ENCODE assay signal across 13 cellular contexts in the genomic region with DNA sequence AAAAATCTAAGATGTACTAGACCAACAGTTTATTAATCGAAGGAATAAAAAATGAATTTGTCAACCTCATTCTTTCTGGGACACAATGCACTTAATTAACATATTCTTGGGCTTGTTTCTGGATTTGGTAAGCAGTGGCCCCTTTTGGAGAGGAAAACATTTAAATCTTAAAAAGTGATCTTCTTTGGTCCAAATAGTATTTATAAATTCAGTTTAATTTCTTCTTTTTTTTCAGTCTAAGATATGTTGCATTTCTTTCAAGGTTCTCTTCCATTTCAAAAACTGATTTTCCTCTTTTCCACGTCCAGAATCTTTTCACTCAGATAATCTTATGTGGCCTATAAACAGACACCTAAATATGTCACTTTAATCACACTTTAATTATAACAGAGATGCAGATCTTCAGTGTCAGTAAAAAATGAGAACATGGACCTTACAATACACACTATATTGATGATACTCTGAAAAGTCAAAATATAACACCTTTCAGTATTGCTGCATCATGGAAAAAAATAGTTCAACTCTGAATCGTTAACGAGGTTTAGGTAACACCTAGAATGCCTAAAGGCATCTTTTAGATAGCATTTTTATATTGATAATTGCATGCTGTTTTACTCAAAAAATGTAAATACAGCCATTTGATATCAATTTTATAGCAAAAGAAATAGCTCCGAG. TPM values are rescaled to one million over a fixed set of nuclear protein-coding genes. Genes with fewer than 3 reads are reported as not detected.
DNase-seq lines count a peak whose midpoint lies in the region; ATAC-seq, FAIRE-seq and TF ChIP-seq lines count a peak whose summit lies in the region.
"Had no signal": no experiment of that assay in that cellular context is flagged by ENCODE, and none has a peak within 500 bp of the region (broad histone marks: within the 10 kb centered on the region; RNA-seq: fewer than 3 reads in every experiment).

No MANE protein-coding gene starts in this region.

- POLR2A ChIA-PET in HepG2 (lab: Yijun Ruan, JAX): interaction anchor here (2.1 to 4.4 kb wide), 2 partner anchors 13 to 33 kb away, joined by 14 to 92 read pairs; no protein-coding TSS in a partner anchor

- H3K27me3 Mint-ChIP-seq in nephron (ENCODE audit: low read depth): peaks cover 15% of the 10 kb centered on the region
- H3K27me3 Mint-ChIP-seq: T-helper 17 cell had no signal

- FAIRE-seq in HepG2 (lab: Jason Lieb, UNC): no peak

- DNase-seq in HepG2 (ENCODE audit: low spot score) (no peak), right lobe of liver (no peak), dorsolateral prefrontal cortex (no peak), uterus (no peak), NCI-H1048 (lab: John Stamatoyannopoulos, UW) (no peak), NOMO-1 treated with dmso at 0.1 percent for 144 hours (lab: John Stamatoyannopoulos, UW; ENCODE audit: unreplicated experiment) (no peak)
- DNase-seq: amygdala; KBM-7; NCI-H774; stimulated activated naive B cell treated with anti-CD40 and anti-IgM and Interleukin-4, amounts not matched to agents 10 μg/mL and 1 μg/mL and 100 μg/mL, for 72 hours; T-helper 17 cell had no signal

- H3K4me3 Mint-ChIP-seq in nephron: peak overlapping the region; percentile 46 to 84 (median 67)
- H3K4me3 Mint-ChIP-seq: stimulated activated naive B cell treated with anti-CD40 and anti-IgM and Interleukin-4, amounts not matched to agents 10 μg/mL and 1 μg/mL and 100 μg/mL, for 72 hours; T-helper 17 cell had no signal

- ATAC-seq in HepG2: no peak
- no peak for ATAC-seq in right lobe of liver
- ATAC-seq in GM21786 (IDR thresholded peaks at IDR 0.05; ENCODE audit: unreplicated experiment): no peak
- ATAC-seq: stimulated activated naive B cell treated with anti-CD40 and anti-IgM and Interleukin-4, amounts not matched to agents 10 μg/mL and 1 μg/mL and 100 μg/mL, for 72 hours; T-helper 17 cell had no signal

- BruUV-seq in HepG2 (replicated peaks; lab: Mats Ljungman, UMichigan): no TSS peak

- TF ChIP-seq CTCF in HepG2 (CRISPR knock-in tag; IDR thresholded peaks at IDR 0.05): no peak
- no peak for TF ChIP-seq CTCF in right lobe of liver (IDR thresholded peaks at IDR 0.05)
- peak in 1 of 56 donors; percentile 7 for TF ChIP-seq CTCF in dorsolateral prefrontal cortex (IDR thresholded peaks at IDR 0.05 in 54 of 56, conservative IDR thresholded peaks at IDR 0.05 in 2 of 56; ENCODE audit: low read depth in 1 of 56, partially characterized antibody in 56 of 56)
- TF ChIP-seq CTCF in nephron (IDR thresholded peaks at IDR 0.05; ENCODE audit: unreplicated experiment in 3 of 3): no peak
- TF ChIP-seq CTCF in uterus (IDR thresholded peaks at IDR 0.05): no peak

- peak overlapping the region; percentile 85; the same call in 1 of the 2 replicates for H3K4me2 ChIP-seq in HepG2 (ENCODE audit: low read depth, low read length)

- H3K36me3 Mint-ChIP-seq in nephron (ENCODE audit: low read depth): no peaks in the 10 kb centered on the region

- TF ChIP-seq RAD21 in HepG2 (CRISPR knock-in tag; IDR thresholded peaks at IDR 0.05): no peak

- H3K9me3 ChIP-seq in HepG2 (ENCODE audit: low read length) (no peaks in the 10 kb centered on the region), right lobe of liver (no peaks in the 10 kb centered on the region), uterus (no peaks in the 10 kb centered on the region)

- no peak overlapping the region for H3K9ac ChIP-seq in HepG2 (ENCODE audit: insufficient read depth, low read depth, low read length)

- no peak for TF ChIP-seq EP300 in HepG2 (IDR thresholded peaks at IDR 0.05; ENCODE audit: low read depth in 2 of 2, low read length in 2 of 2)
- no peak for TF ChIP-seq EP300 in HepG2 (CRISPR knock-in tag; IDR thresholded peaks at IDR 0.05; ENCODE audit: borderline replicate concordance)

- H3K4me3 ChIP-seq in HepG2 (replicated peaks in 1 of 3; ENCODE audit: insufficient read depth in 1 of 3, low read depth in 2 of 3, low read length in 3 of 3) (no peak overlapping the region), right lobe of liver (no peak overlapping the region), dorsolateral prefrontal cortex (peak overlapping the region in 54 of 59 donors; percentile 53 to 88 (median 77)), uterus (no peak overlapping the region)

- H3K4me1 ChIP-seq in HepG2 (ENCODE audit: insufficient read depth, low read length) (peaks cover 29% of the 10 kb centered on the region), right lobe of liver (peaks cover 0 to 12% (median 3%) of the 10 kb centered on the region in 4 donors), uterus (no peaks in the 10 kb centered on the region)

- 96% methylated on average over 5 of the region's 5 CpGs for WGBS in HepG2 (ENCODE audit: low lambda C conversion rate)
- WGBS in right lobe of liver (ENCODE audit: insufficient coverage, low coverage, low lambda C conversion rate, missing lambda C conversion rate): 71% methylated on average over 5 of the region's 5 CpGs

- H2AFZ ChIP-seq in HepG2 (ENCODE audit: low read length): no peak overlapping the region

- no peaks in the 10 kb centered on the region for H4K20me1 ChIP-seq in HepG2 (ENCODE audit: insufficient read depth, low read length)

- H3K27ac Mint-ChIP-seq in nephron: peak overlapping the region; percentile 97 to 99 (median 99)
- H3K27ac Mint-ChIP-seq: stimulated activated naive B cell treated with anti-CD40 and anti-IgM and Interleukin-4, amounts not matched to agents 10 μg/mL and 1 μg/mL and 100 μg/mL, for 72 hours; T-helper 17 cell had no signal

- CTCF ChIA-PET in HepG2 (lab: Yijun Ruan, JAX; ENCODE audit: low intra/inter-chr PET ratio, low total read pairs): no interaction called here

- intact Hi-C loops in HepG2 (cut with micrococcal nuclease; ENCODE audit: unreplicated experiment): no loop called here
- intact Hi-C loops in right lobe of liver (cut with DNase I): no loop called here
- intact Hi-C loops in dorsolateral prefrontal cortex (cut with DNase I): loop anchor here in 1 of 2 donors (5.0 kb wide), 1 partner anchor 793 kb away; a partner anchor contains a TSS
- intact Hi-C loops in uterus (cut with DNase I; ENCODE audit: low total_unique reads): loop anchor here (10.0 kb wide), 1 partner anchor 725 kb away; no protein-coding TSS in a partner anchor

- in situ Hi-C loops in HepG2 (cut with HindIII; ENCODE audit: extremely low pct_ligation_motif_present, low pct_unique_long_range_greater_than_20kb): no loop called here

- TF ChIP-seq POLR2A in HepG2 (IDR thresholded peaks at IDR 0.05; ENCODE audit: insufficient read depth in 1 of 2, low read depth in 2 of 2, low read length in 2 of 2) (no peak), right lobe of liver (IDR thresholded peaks at IDR 0.05) (no peak), uterus (IDR thresholded peaks at IDR 0.05) (no peak)

- no peaks in the 10 kb centered on the region for H3K36me3 ChIP-seq in HepG2 (replicated peaks in 1 of 2; ENCODE audit: control insufficient read depth in 1 of 2, insufficient read depth in 2 of 2, low read length in 2 of 2)
- no peaks in the 10 kb centered on the region for H3K36me3 ChIP-seq in right lobe of liver
- H3K36me3 ChIP-seq in uterus: no peaks in the 10 kb centered on the region

- peaks cover 53% of the 10 kb centered on the region for H3K79me2 ChIP-seq in HepG2 (ENCODE audit: insufficient read depth, low read length)

- H3K9me3 Mint-ChIP-seq in nephron: no peaks in the 10 kb centered on the region
- H3K9me3 Mint-ChIP-seq: stimulated activated naive B cell treated with anti-CD40 and anti-IgM and Interleukin-4, amounts not matched to agents 10 μg/mL and 1 μg/mL and 100 μg/mL, for 72 hours had no signal

- H3K27ac ChIP-seq in HepG2 (ENCODE audit: extremely low read length, insufficient read depth, low read length) (peak overlapping the region; percentile 17), right lobe of liver (peak overlapping the region in 1 of 3 donors; percentile 94), dorsolateral prefrontal cortex (peak overlapping the region; percentile 36 to 100 (median 99)), uterus (peak overlapping the region; percentile 99 to 100)

- peaks cover 45% of the 10 kb centered on the region for H3K4me1 Mint-ChIP-seq in nephron

- H3K27me3 ChIP-seq in HepG2 (ENCODE audit: control insufficient read depth in 1 of 2, insufficient read depth in 2 of 2, low read length in 2 of 2): no peaks in the 10 kb centered on the region; a peak in 1 of 5 replicates
- H3K27me3 ChIP-seq in right lobe of liver: no peaks in the 10 kb centered on the region
- no peaks in the 10 kb centered on the region for H3K27me3 ChIP-seq in dorsolateral prefrontal cortex
- H3K27me3 ChIP-seq in uterus: no peaks in the 10 kb centered on the region

RNA-seq across cellular contexts. Expression of a gene that starts 3.9 kb away (rescaled TPM):
- total RNA-seq in HepG2 (2016; rRNA removed; fragmentation: Illumina TruSeq; extraction: Trizol) (1.4 and 1.5 TPM in 2 replicates), right lobe of liver (1 to 10 TPM in 5 of 6 experiments, under 1 TPM in 1; 0.31 to 3.9 (median 2.1) TPM), dorsolateral prefrontal cortex (1 to 10 TPM; 2.0 to 8.9 (median 4.4) TPM), uterus (1 to 10 TPM in 2 of 4 donors, under 1 TPM in 1, not detected in 1; 0.26 to 4.9 (median 1.6) TPM)
- 0.35 and 0.40 TPM in 2 replicates for total RNA-seq in HepG2 (2016; cell fraction: cytosol; rRNA removed; fragmentation: Illumina TruSeq; extraction: Trizol; ENCODE audit: low read depth)
- 1.1 and 1.2 TPM in 2 replicates for total RNA-seq in HepG2 (2016; cell fraction: insoluble cytoplasmic fraction; rRNA removed; fragmentation: Illumina TruSeq; extraction: Trizol)
- 1.1 TPM in 2 replicates for total RNA-seq in HepG2 (2016; cell fraction: membrane; rRNA removed; fragmentation: Illumina TruSeq; extraction: Trizol)
- total RNA-seq in HepG2 (2016; cell fraction: nucleus; rRNA removed; fragmentation: Illumina TruSeq; extraction: Trizol): 1.4 TPM in 2 replicates
- 0.29 and 0.73 TPM in 2 replicates for polyA plus RNA-seq in HepG2 (2011; rRNA removed)
- 0.17 and 0.19 TPM in 2 replicates for polyA plus RNA-seq in HepG2 (2011; cell fraction: cytosol; rRNA removed)
- polyA plus RNA-seq in HepG2 (2011; cell fraction: nucleus; rRNA removed): 0.45 and 0.59 TPM in 2 replicates
- polyA plus RNA-seq in HepG2 (2012): 0.24 and 0.85 TPM in 2 replicates
- polyA plus RNA-seq in HepG2 (2016; cell fraction: cytosol; fragmentation: Illumina TruSeq; extraction: Trizol; ENCODE audit: low read depth): 0.11 and 0.58 TPM in 2 replicates
- polyA plus RNA-seq in HepG2 (2016; cell fraction: insoluble cytoplasmic fraction; fragmentation: Illumina TruSeq; extraction: Trizol; ENCODE audit: low read depth): 0.67 and 0.78 TPM in 2 replicates
- polyA plus RNA-seq in HepG2 (2016; cell fraction: membrane; fragmentation: Illumina TruSeq; extraction: Trizol; ENCODE audit: low read depth): 0.33 and 0.58 TPM in 2 replicates
- 2.7 and 2.8 TPM in 2 replicates for polyA plus RNA-seq in HepG2 (2016; cell fraction: nucleus; fragmentation: Illumina TruSeq; extraction: Trizol; ENCODE audit: insufficient read depth, low read depth)
- polyA minus RNA-seq in HepG2 (2011; rRNA and poly(A)+ RNA removed; ENCODE audit: low replicate concordance): 0.12 and 0.28 TPM in 2 replicates
- polyA minus RNA-seq in HepG2 (2011; cell fraction: cytosol; rRNA and poly(A)+ RNA removed): 0.49 and 0.88 TPM in 2 replicates
- polyA minus RNA-seq in HepG2 (2011; cell fraction: nucleus; rRNA and poly(A)+ RNA removed): 0.50 and 0.52 TPM in 2 replicates

RNA-seq across cellular contexts. Expression of a gene that starts 4.7 kb away (rescaled TPM):
- 39.3 and 51.3 TPM in 2 replicates for total RNA-seq in HepG2 (2016; rRNA removed; fragmentation: Illumina TruSeq; extraction: Trizol)
- 32.5 and 35.1 TPM in 2 replicates for total RNA-seq in HepG2 (2016; cell fraction: cytosol; rRNA removed; fragmentation: Illumina TruSeq; extraction: Trizol; ENCODE audit: low read depth)
- 40.6 and 48.2 TPM in 2 replicates for total RNA-seq in HepG2 (2016; cell fraction: insoluble cytoplasmic fraction; rRNA removed; fragmentation: Illumina TruSeq; extraction: Trizol)
- 43.6 and 51.5 TPM in 2 replicates for total RNA-seq in HepG2 (2016; cell fraction: membrane; rRNA removed; fragmentation: Illumina TruSeq; extraction: Trizol)
- 132 and 141 TPM in 2 replicates for total RNA-seq in HepG2 (2016; cell fraction: nucleus; rRNA removed; fragmentation: Illumina TruSeq; extraction: Trizol)
- polyA plus RNA-seq in HepG2 (2011; rRNA removed): 72.1 and 84.1 TPM in 2 replicates
- polyA plus RNA-seq in HepG2 (2011; cell fraction: cytosol; rRNA removed): 52.6 and 55.4 TPM in 2 replicates
- polyA plus RNA-seq in HepG2 (2011; cell fraction: nucleus; rRNA removed): 70.8 and 78.9 TPM in 2 replicates
- 36.4 and 36.6 TPM in 2 replicates for polyA plus RNA-seq in HepG2 (2012)
- polyA plus RNA-seq in HepG2 (2016; cell fraction: cytosol; fragmentation: Illumina TruSeq; extraction: Trizol; ENCODE audit: low read depth): 39.6 and 43.2 TPM in 2 replicates
- 41.2 and 47.5 TPM in 2 replicates for polyA plus RNA-seq in HepG2 (2016; cell fraction: insoluble cytoplasmic fraction; fragmentation: Illumina TruSeq; extraction: Trizol; ENCODE audit: low read depth)
- 46.0 and 49.8 TPM in 2 replicates for polyA plus RNA-seq in HepG2 (2016; cell fraction: membrane; fragmentation: Illumina TruSeq; extraction: Trizol; ENCODE audit: low read depth)
- 59.3 and 60.4 TPM in 2 replicates for polyA plus RNA-seq in HepG2 (2016; cell fraction: nucleus; fragmentation: Illumina TruSeq; extraction: Trizol; ENCODE audit: insufficient read depth, low read depth)
- polyA minus RNA-seq in HepG2 (2011; rRNA and poly(A)+ RNA removed; ENCODE audit: low replicate concordance): 65.5 and 210 TPM in 2 replicates
- 28.0 and 33.0 TPM in 2 replicates for polyA minus RNA-seq in HepG2 (2011; cell fraction: cytosol; rRNA and poly(A)+ RNA removed)
- polyA minus RNA-seq in HepG2 (2011; cell fraction: nucleus; rRNA and poly(A)+ RNA removed): 342 and 460 TPM in 2 replicates
- 10 to 100 TPM; 15.8 to 49.4 (median 20.1) TPM for total RNA-seq in right lobe of liver
- total RNA-seq in dorsolateral prefrontal cortex: 10 to 100 TPM; 35.4 to 78.5 (median 55.3) TPM
- total RNA-seq in uterus: 10 to 100 TPM; 34.1 to 71.2 (median 59.8) TPM

Comparison
In these comparisons a context has a peak if more than half of its experiments do, and no peak if none do; other contexts are left out.
1. H3K4me3 ChIP-seq: peak in dorsolateral prefrontal cortex (54 of 59); none in HepG2 (0 of 3), right lobe of liver (0 of 3) and uterus (0 of 2).